Comparison of ENCODE assay signal across 33 cellular contexts in the genomic region with DNA sequence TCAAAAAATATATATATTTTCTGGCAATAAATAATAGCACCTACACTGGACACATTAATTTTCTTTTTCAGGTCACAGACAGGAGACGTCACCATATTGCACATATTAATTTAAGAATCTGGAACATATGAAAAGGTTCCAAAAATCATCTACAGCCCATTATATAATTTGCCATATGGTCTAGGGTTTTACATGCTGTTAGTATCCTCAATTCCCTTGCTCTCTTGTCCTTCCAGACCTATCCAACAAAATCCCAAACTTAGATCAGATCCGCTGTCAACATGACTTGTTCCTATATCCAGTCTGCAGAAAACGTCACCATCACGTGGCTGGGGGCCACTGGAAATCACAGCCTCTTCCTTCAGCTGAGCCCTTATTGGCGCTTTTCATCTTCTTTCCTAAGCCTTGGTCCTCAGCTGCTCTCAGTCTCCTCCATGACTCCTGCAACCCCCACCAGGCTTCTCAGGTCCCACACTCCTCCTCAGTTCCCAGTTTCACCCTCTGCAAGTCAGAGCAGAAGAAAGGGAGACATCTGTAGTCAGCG.
"Had no signal": no experiment of that assay in that cellular context is flagged by ENCODE, and none has a peak within 500 bp of the region (broad histone marks: within the 10 kb centered on the region; RNA-seq: fewer than 3 reads in every experiment).

No MANE protein-coding gene starts in this region.

- DNase-seq: activated B cell treated with CpG ODN at 0.5 μM for 24 hours; activated CD4-positive, alpha-beta T cell treated with anti-CD3 and anti-CD28 coated beads for 48 hours; activated CD4-positive, alpha-beta T cell treated with anti-CD3 and anti-CD28 coated beads, Interleukin-2, amount 50 U/mL, for 1 hour; activated CD4-positive, alpha-beta T cell treated with anti-CD3 and anti-CD28 coated beads, Interleukin-2, amount 50 U/mL, for 48 hours; activated CD8-positive, alpha-beta memory T cell treated with anti-CD3 and anti-CD28 coated beads for 24 hours; activated CD8-positive, alpha-beta T cell treated with anti-CD3 and anti-CD28 coated beads for 36 hours; activated effector memory CD4-positive, alpha-beta T cell treated with Interleukin-2 at 50 U/mL for 16 hours; activated gamma-delta T cell treated with Interleukin-2 at 50 U/mL for 16 hours; activated naive CD4-positive, alpha-beta T cell treated with anti-CD3 and anti-CD28 coated beads, Interleukin-2, amount 50 U/mL, for 16 hours; activated naive CD4-positive, alpha-beta T cell treated with Interleukin-2 at 50 U/mL for 16 hours; activated T-cell treated with anti-CD3 and anti-CD28 coated beads, Interleukin-2, amount 50 U/mL, for 4 hours; amniotic stem cell; aorta; body of pancreas; central memory CD4-positive, alpha-beta T cell; effector CD8-positive, alpha-beta T cell; esophagus squamous epithelium; gastrocnemius medialis; glutamatergic neuron; heart left ventricle; SW 1271; T-cell; T1000; WERI-Rb-1 had no signal

- H3K4me1 Mint-ChIP-seq: activated B cell treated with CpG ODN at 0.5 μM for 24 hours; activated T-helper 17 cell treated with anti-CD3 and anti-CD28 coated beads, Interleukin-2, amount 50 U/mL, for 72 hours had no signal

- H3K27ac Mint-ChIP-seq: activated B cell treated with CpG ODN at 0.5 μM for 24 hours; activated CD8-positive, alpha-beta T cell treated with anti-CD3 and anti-CD28 coated beads for 36 hours; activated naive CD8-positive, alpha-beta T cell; activated T-helper 17 cell treated with anti-CD3 and anti-CD28 coated beads, Interleukin-2, amount 50 U/mL, for 72 hours; dendritic cell treated with granulocyte-macrophage colony-stimulating factor and Interleukin-4, amounts not matched to agents 40 ng/mL and 50 ng/mL, for 4 days; T-cell; T-helper 1 cell treated with Interleukin-12 subunit alpha and Interleukin-12 subunit beta and Interleukin-4 antibody, amounts not matched to agents 30 μg/mL and 1 μg/mL, for 36 hours; T-helper 2 cell treated with Interferon-gamma antibody and Interleukin-4, amounts not matched to agents 5 μg/mL and 100 μg/mL, for 36 hours had no signal

- H3K4me3 ChIP-seq: body of pancreas, cardiac muscle cell, coronary artery, esophagus squamous epithelium, gastrocnemius medialis, heart left ventricle had no signal

- H3K36me3 ChIP-seq: cardiac muscle cell, esophagus squamous epithelium, gastrocnemius medialis, heart left ventricle, WERI-Rb-1 had no signal

- H3K27me3 Mint-ChIP-seq: activated CD8-positive, alpha-beta T cell treated with anti-CD3 and anti-CD28 coated beads for 36 hours; activated naive CD8-positive, alpha-beta T cell; activated T-helper 17 cell treated with anti-CD3 and anti-CD28 coated beads, Interleukin-2, amount 50 U/mL, for 72 hours; T-cell had no signal

- H3K27ac ChIP-seq: body of pancreas, cardiac muscle cell, coronary artery, epithelial cell of prostate, esophagus squamous epithelium, heart left ventricle, WERI-Rb-1 had no signal

- H3K4me3 Mint-ChIP-seq: activated B cell treated with CpG ODN at 0.5 μM for 24 hours; activated CD8-positive, alpha-beta T cell treated with anti-CD3 and anti-CD28 coated beads for 36 hours; activated naive CD8-positive, alpha-beta T cell; activated T-cell treated with anti-CD3 and anti-CD28 coated beads, Interleukin-2, amount 50 U/mL, for 4 hours; activated T-helper 17 cell treated with anti-CD3 and anti-CD28 coated beads, Interleukin-2, amount 50 U/mL, for 72 hours; dendritic cell treated with granulocyte-macrophage colony-stimulating factor and Interleukin-4, amounts not matched to agents 40 ng/mL and 50 ng/mL, for 4 days; T-cell; T-helper 1 cell treated with Interleukin-12 subunit alpha and Interleukin-12 subunit beta and Interleukin-4 antibody, amounts not matched to agents 30 μg/mL and 1 μg/mL, for 36 hours; T-helper 2 cell treated with Interferon-gamma antibody and Interleukin-4, amounts not matched to agents 5 μg/mL and 100 μg/mL, for 36 hours had no signal

- H3K4me1 ChIP-seq: body of pancreas, esophagus squamous epithelium had no signal

- H3K9me3 ChIP-seq: body of pancreas, gastrocnemius medialis had no signal

- H3K27me3 ChIP-seq: body of pancreas, cardiac muscle cell, esophagus squamous epithelium, gastrocnemius medialis, heart left ventricle had no signal

- ATAC-seq: activated CD4-positive, CD25-positive, alpha-beta regulatory T cell treated with anti-CD3 and anti-CD28 coated beads, Interleukin-2, amount 50 U/mL, for 24 hours; activated CD8-positive, alpha-beta T cell treated with anti-CD3 and anti-CD28 coated beads for 36 hours; activated T-cell treated with anti-CD3 and anti-CD28 coated beads, Interleukin-2, amount 50 U/mL, for 4 hours; activated T-helper 17 cell treated with anti-CD3 and anti-CD28 coated beads, Interleukin-2, amount 50 U/mL, for 72 hours; body of pancreas; T-cell had no signal
